1 cellular context compared by ENCODE assay signal in the genomic region with DNA sequence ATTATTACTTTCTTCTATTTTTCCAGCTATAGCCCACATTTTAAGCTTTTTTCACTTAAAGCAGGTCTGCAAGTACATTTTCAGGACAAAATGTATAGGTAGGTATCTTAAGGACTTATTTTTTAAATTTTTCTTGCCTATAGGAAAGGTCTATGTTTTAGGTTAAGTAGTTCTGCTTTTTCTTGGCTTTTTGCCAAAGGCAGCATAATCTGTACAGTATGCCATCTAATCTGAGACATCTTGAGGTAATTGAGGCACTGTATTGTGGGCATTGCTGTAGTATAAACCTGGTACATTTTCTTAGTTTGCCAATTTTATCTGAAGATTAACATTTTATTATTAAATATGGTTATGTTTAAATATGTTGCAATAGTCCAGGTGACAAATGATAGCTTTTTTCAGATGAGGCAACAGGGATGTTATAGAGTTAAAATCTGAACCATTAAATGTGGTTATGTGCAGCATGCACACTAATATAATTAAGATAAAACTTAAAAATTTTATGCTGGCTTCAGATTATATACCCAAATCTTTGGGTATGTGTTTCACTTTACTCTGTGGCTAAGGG.
TF ChIP-seq lines count a peak whose summit lies in the region.

No MANE protein-coding gene starts in this region.

TF ChIP-seq in IMR-90, 13 proteins besides CTCF, POLR2A, EP300 and RAD21 (continued from another document):
- TF ChIP-seq MAZ (IDR thresholded peaks at IDR 0.05; ENCODE audit: borderline replicate concordance, low read depth, low read length) = no peak
